32 cellular contexts compared by ENCODE assay signal in genomic region chr20:55213653-55214052, GRCh38.
"Had no signal": no experiment of that assay in that cellular context is flagged by ENCODE, and none has a peak within 500 bp of the region (broad histone marks: within the 10 kb centered on the region; RNA-seq: fewer than 3 reads in every experiment).

No MANE protein-coding gene starts in this region.

- FAIRE-seq: astrocyte, bronchial epithelial cell had no signal

- H3K9me3 ChIP-seq: adrenal gland, ascending aorta, body of pancreas had no signal

- H3K36me3 ChIP-seq: adrenal gland, ascending aorta, brain microvascular endothelial cell, breast epithelium, cardiac muscle cell had no signal

- DNase-seq: activated effector memory CD4-positive, alpha-beta T cell treated with anti-CD3 and anti-CD28 coated beads, Interleukin-2, amount 50 U/mL, for 16 hours; activated effector memory CD4-positive, alpha-beta T cell treated with Interleukin-2 at 50 U/mL for 16 hours; activated gamma-delta T cell; activated gamma-delta T cell treated with Interleukin-2 at 50 U/mL for 16 hours; activated naive CD4-positive, alpha-beta T cell; activated naive CD4-positive, alpha-beta T cell treated with anti-CD3 and anti-CD28 coated beads for 36 hours; activated naive CD4-positive, alpha-beta T cell treated with anti-CD3 and anti-CD28 coated beads, Interleukin-2, amount 10 ng/mL, durations not matched to agents 7 days and 5 days; activated naive CD4-positive, alpha-beta T cell treated with anti-CD3 and anti-CD28 coated beads, Interleukin-2, amount 50 U/mL, for 16 hours; activated naive CD4-positive, alpha-beta T cell treated with Interleukin-2 at 50 U/mL for 16 hours; activated naive CD8-positive, alpha-beta T cell treated with anti-CD3 and anti-CD28 coated beads for 36 hours; activated naive CD8-positive, alpha-beta T cell treated with anti-CD3 and anti-CD28 coated beads, Interleukin-2, amount 10 ng/mL, durations not matched to agents 7 days and 5 days; activated naive CD8-positive, alpha-beta T cell treated with anti-CD3 and anti-CD28 coated beads, Interleukin-2, amount 50 U/mL, for 24 hours; activated T-cell treated with anti-CD3 and anti-CD28 coated beads, Interleukin-2, amount 50 U/mL, for 24 hours; activated T-cell treated with anti-CD3 and anti-CD28 coated beads, Interleukin-2, amount 50 U/mL, for 4 hours; activated T-cell treated with anti-CD3 and anti-CD28 coated beads, Interleukin-2, amount 50 U/mL, for 48 hours; activated T-cell treated with anti-CD3 and anti-CD28 coated beads, Interleukin-2, amount 50 U/mL, for 72 hours; adrenal gland; amniotic stem cell; amygdala; anterior cingulate cortex; aorta; body of pancreas; brain microvascular endothelial cell; central memory CD4-positive, alpha-beta T cell; cerebellar nuclear complex had no signal

- H3K4me1 ChIP-seq: adrenal gland, ascending aorta, body of pancreas, breast epithelium had no signal

- H3K27me3 ChIP-seq: adrenal gland, ascending aorta, body of pancreas, brain microvascular endothelial cell, breast epithelium, cardiac muscle cell had no signal

- H3K4me3 ChIP-seq: adrenal gland, ascending aorta, body of pancreas, breast epithelium, cardiac muscle cell had no signal

- H3K27ac ChIP-seq: adrenal gland, ascending aorta, body of pancreas, brain microvascular endothelial cell, breast epithelium, cardiac muscle cell had no signal

- ATAC-seq: activated naive CD4-positive, alpha-beta T cell treated with anti-CD3 and anti-CD28 coated beads, Interleukin-2, amount 50 U/mL, for 72 hours; activated naive CD8-positive, alpha-beta T cell treated with anti-CD3 and anti-CD28 coated beads, Interleukin-2, amount 50 U/mL, for 24 hours; activated T-cell treated with anti-CD3 and anti-CD28 coated beads, Interleukin-2, amount 50 U/mL, for 4 hours; activated T-cell treated with anti-CD3 and anti-CD28 coated beads, Interleukin-2, amount 50 U/mL, for 72 hours; activated T-helper 17 cell treated with anti-CD3 and anti-CD28 coated beads, Interleukin-2, amount 50 U/mL, for 72 hours; body of pancreas had no signal
